In genomic region chr18:14916851-14917250, GRCh38 we compare ENCODE assay signal across 32 cellular contexts.
"Had no signal": no experiment of that assay in that cellular context is flagged by ENCODE, and none has a peak within 500 bp of the region (broad histone marks: within the 10 kb centered on the region; RNA-seq: fewer than 3 reads in every experiment).

No MANE protein-coding gene starts in this region.

- ATAC-seq: activated CD4-positive, alpha-beta T cell treated with anti-CD3 and anti-CD28 coated beads for 36 hours; activated CD8-positive, alpha-beta memory T cell treated with anti-CD3 and anti-CD28 coated beads, Interleukin-2, amount 10 ng/mL, durations not matched to agents 7 days and 5 days; activated CD8-positive, alpha-beta T cell treated with anti-CD3 and anti-CD28 coated beads, Interleukin-2, amount 10 ng/mL, durations not matched to agents 7 days and 5 days; activated naive CD8-positive, alpha-beta T cell treated with anti-CD3 and anti-CD28 coated beads, Interleukin-2, amount 50 U/mL, for 24 hours; body of pancreas; heart left ventricle; T-cell had no signal

- H3K36me3 Mint-ChIP-seq: activated CD4-positive, alpha-beta memory T cell treated with anti-CD3 and anti-CD28 coated beads for 36 hours; activated CD8-positive, alpha-beta memory T cell treated with anti-CD3 and anti-CD28 coated beads, Interleukin-2, amount 10 ng/mL, durations not matched to agents 7 days and 5 days; activated naive CD4-positive, alpha-beta T cell treated with anti-CD3 and anti-CD28 coated beads, Interleukin-2, amount 50 U/mL, for 24 hours; activated naive CD8-positive, alpha-beta T cell treated with anti-CD3 and anti-CD28 coated beads for 36 hours; T-cell had no signal

- H3K4me1 Mint-ChIP-seq: activated CD4-positive, alpha-beta T cell treated with anti-CD3 and anti-CD28 coated beads for 36 hours; activated CD4-positive, alpha-beta T cell treated with anti-CD3 and anti-CD28 coated beads, Interleukin-2, amount 10 ng/mL, durations not matched to agents 24 days and 14 days; activated CD8-positive, alpha-beta memory T cell treated with anti-CD3 and anti-CD28 coated beads, Interleukin-2, amount 10 ng/mL, durations not matched to agents 7 days and 5 days; activated naive CD4-positive, alpha-beta T cell treated with anti-CD3 and anti-CD28 coated beads, Interleukin-2, amount 50 U/mL, for 24 hours; activated naive CD8-positive, alpha-beta T cell treated with anti-CD3 and anti-CD28 coated beads for 36 hours; activated naive CD8-positive, alpha-beta T cell treated with anti-CD3 and anti-CD28 coated beads, Interleukin-2, amount 50 U/mL, for 24 hours; T-cell had no signal

- DNase-seq: activated CD4-positive, alpha-beta memory T cell treated with anti-CD3 and anti-CD28 coated beads for 36 hours; activated CD4-positive, alpha-beta T cell treated with anti-CD3 and anti-CD28 coated beads for 36 hours; activated CD4-positive, alpha-beta T cell treated with anti-CD3 and anti-CD28 coated beads, Interleukin-2, amount 10 ng/mL, durations not matched to agents 24 days and 14 days; activated CD4-positive, CD25-positive, alpha-beta regulatory T cell; activated CD4-positive, CD25-positive, alpha-beta regulatory T cell treated with anti-CD3 and anti-CD28 coated beads, Interleukin-2, amount 50 U/mL, for 72 hours; activated CD8-positive, alpha-beta memory T cell treated with anti-CD3 and anti-CD28 coated beads, Interleukin-2, amount 10 ng/mL, durations not matched to agents 7 days and 5 days; activated CD8-positive, alpha-beta memory T cell treated with anti-CD3 and anti-CD28 coated beads, Interleukin-2, amount 50 U/mL, for 4 hours; activated CD8-positive, alpha-beta T cell treated with anti-CD3 and anti-CD28 coated beads, Interleukin-2, amount 10 ng/mL, durations not matched to agents 7 days and 5 days; activated effector memory CD4-positive, alpha-beta T cell treated with anti-CD3 and anti-CD28 coated beads, Interleukin-2, amount 50 U/mL, for 16 hours; activated naive CD4-positive, alpha-beta T cell treated with anti-CD3 and anti-CD28 coated beads for 36 hours; activated naive CD8-positive, alpha-beta T cell treated with anti-CD3 and anti-CD28 coated beads for 36 hours; activated naive CD8-positive, alpha-beta T cell treated with anti-CD3 and anti-CD28 coated beads, Interleukin-2, amount 50 U/mL, for 24 hours; activated T-cell treated with anti-CD3 and anti-CD28 coated beads, Interleukin-2, amount 50 U/mL, for 1 hour; activated T-cell treated with anti-CD3 and anti-CD28 coated beads, Interleukin-2, amount 50 U/mL, for 48 hours; adrenal gland; amygdala; aorta; body of pancreas; central memory CD4-positive, alpha-beta T cell; cerebellar nuclear complex; colonic mucosa; effector CD8-positive, alpha-beta T cell; foreskin fibroblast; heart left ventricle; T-cell; T1000 had no signal

- H3K4me3 Mint-ChIP-seq: activated CD4-positive, alpha-beta memory T cell treated with anti-CD3 and anti-CD28 coated beads for 36 hours; activated CD4-positive, alpha-beta T cell treated with anti-CD3 and anti-CD28 coated beads for 36 hours; activated CD4-positive, alpha-beta T cell treated with anti-CD3 and anti-CD28 coated beads, Interleukin-2, amount 10 ng/mL, durations not matched to agents 24 days and 14 days; activated CD8-positive, alpha-beta memory T cell treated with anti-CD3 and anti-CD28 coated beads, Interleukin-2, amount 10 ng/mL, durations not matched to agents 7 days and 5 days; activated CD8-positive, alpha-beta T cell treated with anti-CD3 and anti-CD28 coated beads, Interleukin-2, amount 10 ng/mL, durations not matched to agents 7 days and 5 days; activated naive CD4-positive, alpha-beta T cell treated with anti-CD3 and anti-CD28 coated beads for 36 hours; activated naive CD4-positive, alpha-beta T cell treated with anti-CD3 and anti-CD28 coated beads, Interleukin-2, amount 50 U/mL, for 24 hours; activated naive CD8-positive, alpha-beta T cell treated with anti-CD3 and anti-CD28 coated beads for 36 hours; activated naive CD8-positive, alpha-beta T cell treated with anti-CD3 and anti-CD28 coated beads, Interleukin-2, amount 50 U/mL, for 24 hours; activated T-helper 1 cell treated with anti-CD3 and anti-CD28 coated beads, Interleukin-12 subunit alpha, Interleukin-12 subunit beta, Interleukin-2, Interleukin-4 antibody, amounts not matched to agents 30 ng/mL and 10 ng/mL and 1 ng/mL, durations not matched to agents 14 hours and 24 hours and 36 hours; T-cell; T-helper 1 cell treated with Interleukin-12 subunit alpha and Interleukin-12 subunit beta and Interleukin-4 antibody, amounts not matched to agents 30 μg/mL and 1 μg/mL, for 36 hours had no signal

- H3K27ac ChIP-seq: adrenal gland, body of pancreas, cardiac muscle cell, colonic mucosa, epithelial cell of prostate, heart left ventricle had no signal

- H3K4me1 ChIP-seq: adrenal gland, colonic mucosa, heart left ventricle had no signal

- H3K9me3 Mint-ChIP-seq: activated CD4-positive, alpha-beta memory T cell treated with anti-CD3 and anti-CD28 coated beads for 36 hours; activated CD4-positive, alpha-beta T cell treated with anti-CD3 and anti-CD28 coated beads, Interleukin-2, amount 10 ng/mL, durations not matched to agents 24 days and 14 days; activated naive CD4-positive, alpha-beta T cell treated with anti-CD3 and anti-CD28 coated beads for 36 hours; activated naive CD4-positive, alpha-beta T cell treated with anti-CD3 and anti-CD28 coated beads, Interleukin-2, amount 50 U/mL, for 24 hours; activated naive CD8-positive, alpha-beta T cell treated with anti-CD3 and anti-CD28 coated beads for 36 hours; activated naive CD8-positive, alpha-beta T cell treated with anti-CD3 and anti-CD28 coated beads, Interleukin-2, amount 50 U/mL, for 24 hours; activated T-helper 2 cell treated with anti-CD3 and anti-CD28 coated beads, Interferon-gamma antibody, Interleukin-2, Interleukin-4, amounts not matched to agents 10 μg/mL and 5 μg/mL and 100 μg/mL, durations not matched to agents 14 hours and 24 hours and 36 hours; T-cell; T-helper 1 cell treated with Interleukin-12 subunit alpha and Interleukin-12 subunit beta and Interleukin-4 antibody, amounts not matched to agents 30 μg/mL and 1 μg/mL, for 36 hours had no signal

- H3K27me3 ChIP-seq: adrenal gland, body of pancreas, cardiac muscle cell, colonic mucosa, heart left ventricle had no signal

- H3K27ac Mint-ChIP-seq: activated CD4-positive, alpha-beta memory T cell treated with anti-CD3 and anti-CD28 coated beads for 36 hours; activated CD4-positive, alpha-beta T cell treated with anti-CD3 and anti-CD28 coated beads for 36 hours; activated CD4-positive, alpha-beta T cell treated with anti-CD3 and anti-CD28 coated beads, Interleukin-2, amount 10 ng/mL, durations not matched to agents 24 days and 14 days; activated CD8-positive, alpha-beta memory T cell treated with anti-CD3 and anti-CD28 coated beads, Interleukin-2, amount 10 ng/mL, durations not matched to agents 7 days and 5 days; activated CD8-positive, alpha-beta T cell treated with anti-CD3 and anti-CD28 coated beads, Interleukin-2, amount 10 ng/mL, durations not matched to agents 7 days and 5 days; activated naive CD4-positive, alpha-beta T cell treated with anti-CD3 and anti-CD28 coated beads for 36 hours; activated naive CD4-positive, alpha-beta T cell treated with anti-CD3 and anti-CD28 coated beads, Interleukin-2, amount 50 U/mL, for 24 hours; activated naive CD8-positive, alpha-beta T cell treated with anti-CD3 and anti-CD28 coated beads for 36 hours; activated naive CD8-positive, alpha-beta T cell treated with anti-CD3 and anti-CD28 coated beads, Interleukin-2, amount 50 U/mL, for 24 hours; activated T-helper 1 cell treated with anti-CD3 and anti-CD28 coated beads, Interleukin-12 subunit alpha, Interleukin-12 subunit beta, Interleukin-2, Interleukin-4 antibody, amounts not matched to agents 30 ng/mL and 10 ng/mL and 1 ng/mL, durations not matched to agents 14 hours and 24 hours and 36 hours; activated T-helper 2 cell treated with anti-CD3 and anti-CD28 coated beads, Interferon-gamma antibody, Interleukin-2, Interleukin-4, amounts not matched to agents 10 μg/mL and 5 μg/mL and 100 μg/mL, durations not matched to agents 14 hours and 24 hours and 36 hours; T-cell; T-helper 1 cell treated with Interleukin-12 subunit alpha and Interleukin-12 subunit beta and Interleukin-4 antibody, amounts not matched to agents 30 μg/mL and 1 μg/mL, for 36 hours had no signal

- H3K36me3 ChIP-seq: adrenal gland, cardiac muscle cell, colonic mucosa, heart left ventricle had no signal

- H3K9me3 ChIP-seq: adrenal gland, body of pancreas, colonic mucosa, heart left ventricle had no signal

- H3K4me3 ChIP-seq: adrenal gland, body of pancreas, cardiac muscle cell, colonic mucosa, heart left ventricle had no signal

- H3K27me3 Mint-ChIP-seq: activated CD4-positive, alpha-beta memory T cell treated with anti-CD3 and anti-CD28 coated beads for 36 hours; activated CD4-positive, alpha-beta T cell treated with anti-CD3 and anti-CD28 coated beads, Interleukin-2, amount 10 ng/mL, durations not matched to agents 24 days and 14 days; activated CD8-positive, alpha-beta memory T cell treated with anti-CD3 and anti-CD28 coated beads, Interleukin-2, amount 10 ng/mL, durations not matched to agents 7 days and 5 days; activated naive CD4-positive, alpha-beta T cell treated with anti-CD3 and anti-CD28 coated beads, Interleukin-2, amount 50 U/mL, for 24 hours; activated naive CD8-positive, alpha-beta T cell treated with anti-CD3 and anti-CD28 coated beads for 36 hours; activated naive CD8-positive, alpha-beta T cell treated with anti-CD3 and anti-CD28 coated beads, Interleukin-2, amount 50 U/mL, for 24 hours; T-cell had no signal
